In genomic region chr3:58630081-58630709, GRCh38 we compare ENCODE assay signal across 8 cellular contexts. TPM values are rescaled to one million over a fixed set of nuclear protein-coding genes. Genes with fewer than 3 reads are reported as not detected.
DNase-seq lines count a peak whose midpoint lies in the region; ATAC-seq and TF ChIP-seq lines count a peak whose summit lies in the region.

No MANE protein-coding gene starts in this region.

- no peak overlapping the region for H2AFZ ChIP-seq in PC-3 (ENCODE audit: low read length)

- WGBS in testis, 2 donors, result 21 to 41% methylated on average over 9 of the region's 9 CpGs

- peak; percentile 60 for ATAC-seq in HG02884 (IDR thresholded peaks at IDR 0.05; ENCODE audit: unreplicated experiment)
- peak; percentile 25 for ATAC-seq in PC-3
- no peak for ATAC-seq in GM21737 (IDR thresholded peaks at IDR 0.05; ENCODE audit: unreplicated experiment)

- H3K4me3 ChIP-seq in PC-3 (ENCODE audit: low read length), result no peak overlapping the region
- no peak overlapping the region for H3K4me3 ChIP-seq in foreskin fibroblast (ENCODE audit: low read depth in 1 of 2, low read length in 2 of 2)
- H3K4me3 ChIP-seq in testis, result no peak overlapping the region

- no peaks in the 10 kb centered on the region for H3K36me3 Mint-ChIP-seq in activated T-helper 1 cell treated with anti-CD3 and anti-CD28 coated beads, Interleukin-12 subunit alpha, Interleukin-12 subunit beta, Interleukin-2, Interleukin-4 antibody, amounts not matched to agents 30 ng/mL and 10 ng/mL and 1 ng/mL, durations not matched to agents 14 hours and 24 hours and 36 hours (ENCODE audit: low read depth)

- DNase-seq in COR-L47 (lab: John Stamatoyannopoulos, UW) (peak; percentile 51), PC-3 (peak; percentile 83), foreskin fibroblast (peak; percentile 52 to 79), nucleus accumbens (lab: John Stamatoyannopoulos, UW) (peak in 50 of 56 donors; percentile 6 to 83 (median 40)), testis (peak; percentile 78)
- DNase-seq in activated T-helper 1 cell treated with anti-CD3 and anti-CD28 coated beads, Interleukin-12 subunit alpha, Interleukin-12 subunit beta, Interleukin-2, Interleukin-4 antibody, amounts not matched to agents 30 ng/mL and 10 ng/mL and 1 ng/mL, durations not matched to agents 14 hours and 24 hours and 36 hours (ENCODE audit: low spot score), result peak; percentile 46

- H3K9me3 Mint-ChIP-seq in activated T-helper 1 cell treated with anti-CD3 and anti-CD28 coated beads, Interleukin-12 subunit alpha, Interleukin-12 subunit beta, Interleukin-2, Interleukin-4 antibody, amounts not matched to agents 30 ng/mL and 10 ng/mL and 1 ng/mL, durations not matched to agents 14 hours and 24 hours and 36 hours, result no peaks in the 10 kb centered on the region

- H3K4me1 ChIP-seq in PC-3 (ENCODE audit: insufficient read depth, low read length) (peaks cover 34% of the 10 kb centered on the region), testis (peaks cover 42% of the 10 kb centered on the region)

- H3K9me3 ChIP-seq in PC-3 (ENCODE audit: low read length) (no peaks in the 10 kb centered on the region), testis (no peaks in the 10 kb centered on the region)

- no peaks in the 10 kb centered on the region for H3K79me2 ChIP-seq in PC-3 (ENCODE audit: low read length)

- no peaks in the 10 kb centered on the region for H3K27me3 Mint-ChIP-seq in activated T-helper 1 cell treated with anti-CD3 and anti-CD28 coated beads, Interleukin-12 subunit alpha, Interleukin-12 subunit beta, Interleukin-2, Interleukin-4 antibody, amounts not matched to agents 30 ng/mL and 10 ng/mL and 1 ng/mL, durations not matched to agents 14 hours and 24 hours and 36 hours (ENCODE audit: insufficient read depth)

- no TSS peak for BruUV-seq in PC-3 (replicated peaks; lab: Mats Ljungman, UMichigan)

- TF ChIP-seq CTCF in PC-3 (conservative IDR thresholded peaks at IDR 0.05; ENCODE audit: low read depth, low read length) (peak; percentile 96), foreskin fibroblast (IDR thresholded peaks at IDR 0.05; ENCODE audit: low read depth, low read length) (peak; percentile 87), testis (IDR thresholded peaks at IDR 0.05) (peak; percentile 94 to 98 (median 96))

- peak overlapping the region; percentile 78 for H3K9ac ChIP-seq in PC-3 (ENCODE audit: low read length)

- H3K27ac ChIP-seq in PC-3 (ENCODE audit: low read length), result peak overlapping the region; percentile 97
- H3K27ac ChIP-seq in testis, result peak overlapping the region in 1 of 2 donors; percentile 85

- CTCF ChIA-PET in PC-3 (lab: Charles Lee), result interaction anchor here (0.6 to 1.8 kb wide), 10 partner anchors 11 to 323 kb away, joined by 3 to 23 read pairs (median 4); no protein-coding TSS in a partner anchor

- intact Hi-C loops in PC-3 (cut with micrococcal nuclease) (loop anchor here (1.0 kb wide), 1 partner anchor 62 kb away; no protein-coding TSS in a partner anchor), testis (cut with DNase I; ENCODE audit: low total_unique reads) (loop anchor here (2.0 kb wide), 1 partner anchor 61 kb away; no protein-coding TSS in a partner anchor)
- intact Hi-C loops in activated T-helper 1 cell treated with anti-CD3 and anti-CD28 coated beads, Interleukin-12 subunit alpha, Interleukin-12 subunit beta, Interleukin-2, Interleukin-4 antibody, amounts not matched to agents 30 ng/mL and 10 ng/mL and 1 ng/mL, durations not matched to agents 14 hours and 24 hours and 36 hours (cut with micrococcal nuclease), result loop anchor here (1.0 to 5.0 kb wide), 7 partner anchors 62 to 443 kb away; partner anchors contain the start of genes HTD2, PDHB and RPP14

- H3K4me2 ChIP-seq in PC-3 (ENCODE audit: low read length), result 0 out of 2 replicates have a peak overlapping the region, but pooled peaks have one; percentile 14

- H3F3A ChIP-seq in PC-3 (ENCODE audit: low read length, unreplicated experiment), result peaks cover 15% of the 10 kb centered on the region

- H3K27me3 ChIP-seq in PC-3 (ENCODE audit: low read length) (no peaks in the 10 kb centered on the region), testis (no peaks in the 10 kb centered on the region)

- POLR2A ChIA-PET in PC-3 (lab: Charles Lee; ENCODE audit: unreplicated experiment), result interaction anchor here (0.5 to 0.6 kb wide), 3 partner anchors 53 to 324 kb away, joined by 3 to 11 read pairs (median 3); partner anchors contain the start of gene FAM107A

- H3K27ac Mint-ChIP-seq in activated T-helper 1 cell treated with anti-CD3 and anti-CD28 coated beads, Interleukin-12 subunit alpha, Interleukin-12 subunit beta, Interleukin-2, Interleukin-4 antibody, amounts not matched to agents 30 ng/mL and 10 ng/mL and 1 ng/mL, durations not matched to agents 14 hours and 24 hours and 36 hours, result no peak overlapping the region

- H3K36me3 ChIP-seq in PC-3 (ENCODE audit: low read depth, low read length) (no peaks in the 10 kb centered on the region), testis (ENCODE audit: low read depth, missing control alignments) (no peaks in the 10 kb centered on the region)

- H3K4me1 Mint-ChIP-seq in activated T-helper 1 cell treated with anti-CD3 and anti-CD28 coated beads, Interleukin-12 subunit alpha, Interleukin-12 subunit beta, Interleukin-2, Interleukin-4 antibody, amounts not matched to agents 30 ng/mL and 10 ng/mL and 1 ng/mL, durations not matched to agents 14 hours and 24 hours and 36 hours (ENCODE audit: low read depth), result no peaks in the 10 kb centered on the region

- TF ChIP-seq POLR2A in testis (IDR thresholded peaks at IDR 0.05), result no peak

- H4K20me1 ChIP-seq in PC-3 (ENCODE audit: low read length), result no peaks in the 10 kb centered on the region

- H3K9me2 ChIP-seq in PC-3 (replicated peaks; ENCODE audit: low read length), result no peaks in the 10 kb centered on the region

- H3K4me3 Mint-ChIP-seq in activated T-helper 1 cell treated with anti-CD3 and anti-CD28 coated beads, Interleukin-12 subunit alpha, Interleukin-12 subunit beta, Interleukin-2, Interleukin-4 antibody, amounts not matched to agents 30 ng/mL and 10 ng/mL and 1 ng/mL, durations not matched to agents 14 hours and 24 hours and 36 hours, result no peak overlapping the region

RNA-seq across cellular contexts. Expression of gene FAM3D, which starts 36.4 kb away (rescaled TPM):
- 0.40 TPM in 1 of 2 replicates, not detected in the other for total RNA-seq in PC-3 (2014; rRNA removed)
- total RNA-seq in activated T-helper 1 cell treated with anti-CD3 and anti-CD28 coated beads, Interleukin-12 subunit alpha, Interleukin-12 subunit beta, Interleukin-2, Interleukin-4 antibody, amounts not matched to agents 30 ng/mL and 10 ng/mL and 1 ng/mL, durations not matched to agents 14 hours and 24 hours and 36 hours, result not detected in 2 replicates
- under 1 TPM in 1 of 2 donors, not detected in 1; 0.19 TPM for total RNA-seq in testis
- polyA plus RNA-seq in testis (ENCODE audit: insufficient read depth, low read depth, low replicate concordance), result 0.41 TPM

RNA-seq across cellular contexts. Expression of gene FAM107A, which starts 53.0 kb away (rescaled TPM):
- 0.07 and 0.29 TPM in 2 replicates for total RNA-seq in PC-3 (2014; rRNA removed)
- total RNA-seq in activated T-helper 1 cell treated with anti-CD3 and anti-CD28 coated beads, Interleukin-12 subunit alpha, Interleukin-12 subunit beta, Interleukin-2, Interleukin-4 antibody, amounts not matched to agents 30 ng/mL and 10 ng/mL and 1 ng/mL, durations not matched to agents 14 hours and 24 hours and 36 hours, result not detected in 2 replicates
- total RNA-seq in testis, result 10 to 100 TPM; 14.8 to 17.8 TPM
- 7.8 TPM for polyA plus RNA-seq in testis (ENCODE audit: insufficient read depth, low read depth, low replicate concordance)

Comparison
In these comparisons a context has a peak if more than half of its experiments do, and no peak if none do; other contexts are left out.
1. RNA of gene FAM107A, which starts 53.0 kb away (total RNA-seq): 14.8 to 17.8 TPM in testis; 0.07 to 0.29 TPM in PC-3 and not detected in activated T-helper 1 cell treated with anti-CD3 and anti-CD28 coated beads, Interleukin-12 subunit alpha, Interleukin-12 subunit beta, Interleukin-2, Interleukin-4 antibody, amounts not matched to agents 30 ng/mL and 10 ng/mL and 1 ng/mL, durations not matched to agents 14 hours and 24 hours and 36 hours; every median in the first group is over 10 times any median in the second.
2. Peak in every context shown above with its lines, with median percentiles within 50 percentile points of each other: DNase-seq and CTCF ChIP-seq.